ENCODE assay signal across 1 cellular context in genomic region chr10:26336979-26337378, GRCh38.
TF ChIP-seq lines count a peak whose summit lies in the region.

No MANE protein-coding gene starts in this region.

TF ChIP-seq in HepG2, 621 proteins besides CTCF, POLR2A, EP300 and RAD21 (continued from another document):
- TF ChIP-seq NCOR1 (IDR thresholded peaks at IDR 0.05; ENCODE audit: borderline replicate concordance, low read length) (no peak), ZNF605 (CRISPR knock-in tag; IDR thresholded peaks at IDR 0.05) (no peak)
TF ChIP-seq in HepG2: peak in this region for 0.
